34 cellular contexts compared by ENCODE assay signal in the genomic region with DNA sequence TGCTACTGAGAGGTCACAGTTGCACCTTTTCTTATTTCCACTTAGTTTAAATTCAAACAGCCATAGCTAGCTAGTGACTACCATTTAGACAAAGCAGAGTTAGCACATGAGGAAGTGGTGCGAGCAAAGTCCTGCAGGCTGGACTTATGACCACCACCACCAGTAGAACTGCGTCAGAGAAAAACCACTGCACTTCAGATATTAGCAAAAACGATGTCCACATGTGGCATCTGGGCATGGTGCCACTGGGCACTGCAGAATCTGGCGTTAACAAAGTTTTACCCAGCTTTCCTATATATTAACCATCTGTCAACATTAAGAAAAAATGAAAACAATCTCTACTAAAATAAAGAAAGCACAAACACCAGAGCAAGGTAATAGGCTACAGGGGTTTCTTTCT.
A peak's percentile ranks its signal among the peaks of the same experiment; 100 is the strongest.
DNase-seq lines count a peak whose midpoint lies in the region; ATAC-seq, FAIRE-seq and TF ChIP-seq lines count a peak whose summit lies in the region.
"Had no signal": no experiment of that assay in that cellular context is flagged by ENCODE, and none has a peak within 500 bp of the region (broad histone marks: within the 10 kb centered on the region; RNA-seq: fewer than 3 reads in every experiment).

No MANE protein-coding gene starts in this region.

- H3K36me3 Mint-ChIP-seq in Caco-2 (ENCODE audit: insufficient read depth, unreplicated experiment), result peaks cover 8% of the 10 kb centered on the region

- no TSS peak for BruUV-seq in Caco-2 (replicated peaks; lab: Mats Ljungman, UMichigan)

- H3K27ac ChIP-seq in left ventricle myocardium inferior (replicated peaks), result peak overlapping the region; percentile 50
- H3K27ac ChIP-seq in muscle layer of duodenum (ENCODE audit: low read length), result peak overlapping the region; percentile 73
- H3K27ac ChIP-seq in vagina, result peak overlapping the region; percentile 52
- H3K27ac ChIP-seq: foreskin keratinocyte, lower lobe of right lung, thoracic aorta had no signal

- H3K4me3 ChIP-seq in left ventricle myocardium inferior (no peak overlapping the region), fibroblast of mammary gland (ENCODE audit: control insufficient read depth, low read depth, low read length) (no peak overlapping the region), muscle layer of duodenum (ENCODE audit: low read depth in 1 of 2, low read length in 2 of 2) (no peak overlapping the region), vagina (no peak overlapping the region), Caco-2 (ENCODE audit: low read depth, low read length) (no peak overlapping the region)
- H3K4me3 ChIP-seq: GM12878, heart right ventricle, lower lobe of right lung, ovary, thoracic aorta, uterus had no signal

- no peaks in the 10 kb centered on the region for H3K4me1 Mint-ChIP-seq in Caco-2 (ENCODE audit: low read depth, unreplicated experiment)
- H3K4me1 Mint-ChIP-seq: activated naive CD4-positive, alpha-beta T cell treated with anti-CD3 and anti-CD28 coated beads, Interleukin-2, amount 10 ng/mL, durations not matched to agents 7 days and 5 days; activated T-helper 17 cell treated with anti-CD3 and anti-CD28 coated beads, Interleukin-2, amount 50 U/mL, for 72 hours; B cell; CD4-positive, alpha-beta memory T cell had no signal

- intact Hi-C loops in left ventricle myocardium inferior (cut with micrococcal nuclease) (no loop called here), left ventricle myocardium superior (cut with micrococcal nuclease) (no loop called here), vagina (cut with DNase I) (no loop called here), Caco-2 (cut with micrococcal nuclease; ENCODE audit: unreplicated experiment) (no loop called here)

- H3K9me3 Mint-ChIP-seq in Caco-2 (ENCODE audit: unreplicated experiment), result no peaks in the 10 kb centered on the region
- H3K9me3 Mint-ChIP-seq: activated CD8-positive, alpha-beta T cell treated with anti-CD3 and anti-CD28 coated beads for 36 hours; activated naive CD4-positive, alpha-beta T cell treated with anti-CD3 and anti-CD28 coated beads, Interleukin-2, amount 10 ng/mL, durations not matched to agents 7 days and 5 days; activated T-helper 17 cell treated with anti-CD3 and anti-CD28 coated beads, Interleukin-2, amount 50 U/mL, for 72 hours; brain; CD4-positive, alpha-beta memory T cell had no signal

- no peak for DNase-seq in left ventricle myocardium inferior
- no peak for DNase-seq in left ventricle myocardium superior
- DNase-seq in fibroblast of mammary gland (ENCODE audit: low read depth), result peak; percentile 31
- no peak for DNase-seq in vagina (ENCODE audit: extremely low spot score in 2 of 2)
- no peak for DNase-seq in NCI-H187 treated with DMSO at 0.1 percent for 48 hours (lab: John Stamatoyannopoulos, UW)
- DNase-seq in H54 (ENCODE audit: insufficient read length, low spot score), result no peak
- DNase-seq in Caco-2, result no peak
- DNase-seq: activated CD4-positive, alpha-beta T cell treated with anti-CD3 and anti-CD28 coated beads for 1 hour; activated CD8-positive, alpha-beta memory T cell treated with anti-CD3 and anti-CD28 coated beads, Interleukin-2, amount 50 U/mL, for 48 hours; activated CD8-positive, alpha-beta T cell treated with anti-CD3 and anti-CD28 coated beads for 36 hours; activated naive CD4-positive, alpha-beta T cell treated with anti-CD3 and anti-CD28 coated beads, Interleukin-2, amount 10 ng/mL, durations not matched to agents 7 days and 5 days; CD4-positive, alpha-beta memory T cell; foreskin keratinocyte; kidney; lower lobe of right lung; NCI-H1417 treated with DMSO at 0.1 percent for 48 hours; NCI-H774; retina; SIG-M5; small intestine; stimulated activated CD4-positive, alpha-beta T cell treated with anti-CD3 and anti-CD28 coated beads, Interleukin-1b, Interleukin-23, amount 100 ng/mL, for 48 hours; stimulated activated naive CD8-positive, alpha-beta T cell treated with anti-CD3 and anti-CD28 coated beads, Interleukin-15, Interleukin-2, amounts not matched to agents 100 U/mL and 50 U/mL, for 24 hours had no signal

- no peak for FAIRE-seq in H54 (lab: Jason Lieb, UNC)
- FAIRE-seq: endothelial cell of umbilical vein, GM12878, H1, kidney, RCC 7860, small intestine had no signal

- H3K27ac Mint-ChIP-seq in Caco-2 (ENCODE audit: unreplicated experiment), result no peak overlapping the region
- H3K27ac Mint-ChIP-seq: activated CD8-positive, alpha-beta T cell treated with anti-CD3 and anti-CD28 coated beads for 36 hours; activated naive CD4-positive, alpha-beta T cell treated with anti-CD3 and anti-CD28 coated beads, Interleukin-2, amount 10 ng/mL, durations not matched to agents 7 days and 5 days; B cell had no signal

- ATAC-seq in left ventricle myocardium superior, result no peak
- ATAC-seq: activated CD8-positive, alpha-beta T cell treated with anti-CD3 and anti-CD28 coated beads for 36 hours; activated T-helper 17 cell treated with anti-CD3 and anti-CD28 coated beads, Interleukin-2, amount 50 U/mL, for 72 hours; foreskin keratinocyte; GM12878; stimulated activated naive CD8-positive, alpha-beta T cell treated with anti-CD3 and anti-CD28 coated beads, Interleukin-15, Interleukin-2, amounts not matched to agents 100 U/mL and 50 U/mL, for 24 hours had no signal

- no peak for TF ChIP-seq POLR2A in vagina (IDR thresholded peaks at IDR 0.05)
- TF ChIP-seq POLR2A in H54 (IDR thresholded peaks at IDR 0.05; ENCODE audit: low read depth, low read length), result no peak

- H3K27me3 Mint-ChIP-seq in Caco-2 (ENCODE audit: insufficient read depth, unreplicated experiment), result no peaks in the 10 kb centered on the region
- H3K27me3 Mint-ChIP-seq: activated CD8-positive, alpha-beta T cell treated with anti-CD3 and anti-CD28 coated beads for 36 hours; activated naive CD4-positive, alpha-beta T cell treated with anti-CD3 and anti-CD28 coated beads, Interleukin-2, amount 10 ng/mL, durations not matched to agents 7 days and 5 days; activated T-helper 17 cell treated with anti-CD3 and anti-CD28 coated beads, Interleukin-2, amount 50 U/mL, for 72 hours; B cell; brain; CD4-positive, alpha-beta memory T cell had no signal

- H3K9me3 ChIP-seq in left ventricle myocardium inferior (replicated peaks) (no peaks in the 10 kb centered on the region), muscle layer of duodenum (ENCODE audit: control insufficient read depth in 1 of 2, low read length in 2 of 2) (no peaks in the 10 kb centered on the region), vagina (no peaks in the 10 kb centered on the region), Caco-2 (no peaks in the 10 kb centered on the region)
- H3K9me3 ChIP-seq: heart right ventricle, lower lobe of right lung, ovary, thoracic aorta, uterus had no signal

- peaks cover 62% of the 10 kb centered on the region for H3K36me3 ChIP-seq in left ventricle myocardium inferior
- peaks cover 7 to 20% of the 10 kb centered on the region in 2 donors for H3K36me3 ChIP-seq in muscle layer of duodenum (ENCODE audit: control insufficient read depth in 1 of 2, insufficient read depth in 2 of 2, low read length in 2 of 2)
- peaks cover 0 to 39% of the 10 kb centered on the region in 2 donors for H3K36me3 ChIP-seq in vagina
- no peaks in the 10 kb centered on the region for H3K36me3 ChIP-seq in Caco-2 (ENCODE audit: control insufficient read depth, insufficient read depth, low read length)
- H3K36me3 ChIP-seq: ovary, uterus had no signal

- H3K4me1 ChIP-seq in left ventricle myocardium inferior (peaks cover 8% of the 10 kb centered on the region), muscle layer of duodenum (ENCODE audit: control insufficient read depth in 1 of 2, insufficient read depth in 2 of 2, low read length in 2 of 2) (peaks cover 10 to 31% of the 10 kb centered on the region in 2 donors), vagina (peaks cover 23% of the 10 kb centered on the region), Caco-2 (no peaks in the 10 kb centered on the region)
- H3K4me1 ChIP-seq: foreskin keratinocyte, heart right ventricle, lower lobe of right lung, uterus had no signal

- H3K4me3 Mint-ChIP-seq in Caco-2 (ENCODE audit: unreplicated experiment), result no peak overlapping the region
- H3K4me3 Mint-ChIP-seq: activated CD8-positive, alpha-beta T cell treated with anti-CD3 and anti-CD28 coated beads for 36 hours; activated naive CD4-positive, alpha-beta T cell treated with anti-CD3 and anti-CD28 coated beads, Interleukin-2, amount 10 ng/mL, durations not matched to agents 7 days and 5 days; activated T-helper 17 cell treated with anti-CD3 and anti-CD28 coated beads, Interleukin-2, amount 50 U/mL, for 72 hours; B cell; brain; CD4-positive, alpha-beta memory T cell had no signal

- H3K27me3 ChIP-seq in left ventricle myocardium inferior (ENCODE audit: low read depth) (no peaks in the 10 kb centered on the region), muscle layer of duodenum (ENCODE audit: low read depth, low read length) (no peaks in the 10 kb centered on the region), vagina (no peaks in the 10 kb centered on the region), Caco-2 (replicated peaks; ENCODE audit: control insufficient read depth, insufficient read depth, low read length) (no peaks in the 10 kb centered on the region)
- H3K27me3 ChIP-seq: foreskin keratinocyte, heart right ventricle, ovary, uterus had no signal

- POLR2A ChIA-PET in Caco-2 (lab: Charles Lee), result no interaction called here

- no peak for TF ChIP-seq CTCF in left ventricle myocardium inferior (IDR thresholded peaks at IDR 0.05; ENCODE audit: borderline replicate concordance)
- no peak for TF ChIP-seq CTCF in fibroblast of mammary gland (conservative IDR thresholded peaks at IDR 0.05; ENCODE audit: control insufficient read depth, insufficient read depth, low read depth, low read length)
- TF ChIP-seq CTCF in vagina (IDR thresholded peaks at IDR 0.05), result no peak
- TF ChIP-seq CTCF in Caco-2 (IDR thresholded peaks at IDR 0.05; ENCODE audit: insufficient read depth in 1 of 2, low read depth in 1 of 2, low read length in 1 of 2, severe bottlenecking in 1 of 2, unreplicated experiment in 1 of 2), result no peak

- CTCF ChIA-PET in Caco-2 (lab: Charles Lee), result no interaction called here
